In the genomic region with DNA sequence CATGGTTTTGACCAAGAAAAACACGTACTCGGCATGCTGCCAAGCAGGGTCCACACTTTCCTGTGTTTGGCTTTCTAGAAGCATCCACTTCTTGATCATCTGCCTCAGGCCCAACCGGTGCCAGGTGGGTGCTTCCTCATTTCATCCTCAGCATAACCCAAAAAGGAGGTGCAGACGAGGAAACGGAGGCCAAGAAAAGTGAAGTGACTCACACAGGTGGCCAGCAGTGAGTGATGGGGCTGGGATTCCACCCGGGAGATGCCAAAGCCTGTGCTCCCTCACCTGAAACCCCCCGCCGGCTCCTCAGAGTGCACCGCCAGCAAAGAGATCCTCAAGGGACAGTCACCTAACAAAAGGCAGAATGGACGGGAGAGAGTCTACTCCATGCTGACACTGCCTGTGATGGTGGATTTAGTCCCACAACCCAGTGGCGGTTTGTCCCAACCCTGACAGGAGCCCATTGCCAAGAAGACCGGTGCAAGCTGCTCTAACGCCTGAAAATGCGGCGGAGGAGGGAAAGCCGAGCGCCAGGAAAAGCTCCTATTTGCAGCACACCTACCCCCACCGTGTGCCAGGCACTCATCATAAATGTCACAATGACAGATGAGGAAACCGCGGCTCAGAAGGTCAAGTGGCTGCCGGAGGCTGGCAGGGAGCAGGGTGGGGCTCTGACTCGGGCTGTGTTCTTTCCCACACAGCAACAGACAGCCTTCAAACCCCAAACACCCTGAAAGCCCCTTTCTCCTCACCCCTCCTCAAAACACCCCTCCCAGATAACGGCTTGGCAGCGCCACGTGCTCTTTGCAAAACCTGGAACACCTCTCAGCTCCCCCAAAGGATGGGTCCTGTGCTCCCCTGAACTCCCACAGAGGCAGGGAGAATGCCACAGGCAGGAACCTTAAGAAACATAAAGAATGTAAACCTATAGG, we compare ENCODE assay signal across 1 cellular context.
TF ChIP-seq lines count a peak whose summit lies in the region.

No MANE protein-coding gene starts in this region.

TF ChIP-seq in HEK293, 187 proteins besides CTCF, POLR2A, EP300 and RAD21 (continued from another document and continues in another):
- TF ChIP-seq ZNF776 (tag by site-specific recombination; IDR thresholded peaks at IDR 0.05; ENCODE audit: borderline replicate concordance) (no peak), ZNF416 (tag by site-specific recombination; IDR thresholded peaks at IDR 0.05) (no peak), ZNF350 (tag by site-specific recombination; IDR thresholded peaks at IDR 0.05) (no peak), TCF7L2 (IDR thresholded peaks at IDR 0.05; ENCODE audit: borderline replicate concordance, low read depth, low read length) (no peak), ZNF449 (tag by site-specific recombination; IDR thresholded peaks at IDR 0.05) (peak; percentile 27; the same call in 1 of the 2 replicates), ZNF140 (tag by site-specific recombination; IDR thresholded peaks at IDR 0.05) (no peak), BCL11A (tag by site-specific recombination; IDR thresholded peaks at IDR 0.05; ENCODE audit: low read depth) (0 out of 2 replicates have a peak, but pooled peaks have one; percentile 48), ZNF398 (tag by site-specific recombination; IDR thresholded peaks at IDR 0.05) (peak; percentile 83), ZNF132 (tag by site-specific recombination; IDR thresholded peaks at IDR 0.05; ENCODE audit: borderline replicate concordance) (no peak), ZNF311 (tag by site-specific recombination; IDR thresholded peaks at IDR 0.05; ENCODE audit: borderline replicate concordance) (no peak), SP3 (tag by site-specific recombination; IDR thresholded peaks at IDR 0.05) (no peak), ZNF658 (tag by site-specific recombination; IDR thresholded peaks at IDR 0.05) (no peak), ZNF280C (tag by site-specific recombination; IDR thresholded peaks at IDR 0.05) (no peak), SCRT1 (tag by site-specific recombination; IDR thresholded peaks at IDR 0.05; ENCODE audit: borderline replicate concordance) (peak; percentile 57; the same call in 1 of the 2 replicates), ZNF785 (tag by site-specific recombination; IDR thresholded peaks at IDR 0.05) (no peak), ZNF146 (tag by site-specific recombination; IDR thresholded peaks at IDR 0.05) (no peak), RBAK (tag by site-specific recombination; IDR thresholded peaks at IDR 0.05) (no peak), PRDM10 (tag by site-specific recombination; IDR thresholded peaks at IDR 0.05) (peak; percentile 50), ZBTB1 (tag by site-specific recombination; IDR thresholded peaks at IDR 0.05) (no peak), IKZF3 (tag by site-specific recombination; IDR thresholded peaks at IDR 0.05) (peak; percentile 91), GLIS1 (tag by site-specific recombination; IDR thresholded peaks at IDR 0.05) (peak; percentile 82), HOXC10 (CRISPR knock-in tag; IDR thresholded peaks at IDR 0.05) (no peak), ZNF580 (tag by site-specific recombination; IDR thresholded peaks at IDR 0.05) (peak; percentile 92), ZNF335 (tag by site-specific recombination; conservative IDR thresholded peaks at IDR 0.05) (peak; percentile 69), ZNF549 (tag by site-specific recombination; IDR thresholded peaks at IDR 0.05) (no peak), ZNF621 (tag by site-specific recombination; IDR thresholded peaks at IDR 0.05) (no peak), ZNF548 (tag by site-specific recombination; IDR thresholded peaks at IDR 0.05) (no peak)
- TF ChIP-seq, protein P1, sequence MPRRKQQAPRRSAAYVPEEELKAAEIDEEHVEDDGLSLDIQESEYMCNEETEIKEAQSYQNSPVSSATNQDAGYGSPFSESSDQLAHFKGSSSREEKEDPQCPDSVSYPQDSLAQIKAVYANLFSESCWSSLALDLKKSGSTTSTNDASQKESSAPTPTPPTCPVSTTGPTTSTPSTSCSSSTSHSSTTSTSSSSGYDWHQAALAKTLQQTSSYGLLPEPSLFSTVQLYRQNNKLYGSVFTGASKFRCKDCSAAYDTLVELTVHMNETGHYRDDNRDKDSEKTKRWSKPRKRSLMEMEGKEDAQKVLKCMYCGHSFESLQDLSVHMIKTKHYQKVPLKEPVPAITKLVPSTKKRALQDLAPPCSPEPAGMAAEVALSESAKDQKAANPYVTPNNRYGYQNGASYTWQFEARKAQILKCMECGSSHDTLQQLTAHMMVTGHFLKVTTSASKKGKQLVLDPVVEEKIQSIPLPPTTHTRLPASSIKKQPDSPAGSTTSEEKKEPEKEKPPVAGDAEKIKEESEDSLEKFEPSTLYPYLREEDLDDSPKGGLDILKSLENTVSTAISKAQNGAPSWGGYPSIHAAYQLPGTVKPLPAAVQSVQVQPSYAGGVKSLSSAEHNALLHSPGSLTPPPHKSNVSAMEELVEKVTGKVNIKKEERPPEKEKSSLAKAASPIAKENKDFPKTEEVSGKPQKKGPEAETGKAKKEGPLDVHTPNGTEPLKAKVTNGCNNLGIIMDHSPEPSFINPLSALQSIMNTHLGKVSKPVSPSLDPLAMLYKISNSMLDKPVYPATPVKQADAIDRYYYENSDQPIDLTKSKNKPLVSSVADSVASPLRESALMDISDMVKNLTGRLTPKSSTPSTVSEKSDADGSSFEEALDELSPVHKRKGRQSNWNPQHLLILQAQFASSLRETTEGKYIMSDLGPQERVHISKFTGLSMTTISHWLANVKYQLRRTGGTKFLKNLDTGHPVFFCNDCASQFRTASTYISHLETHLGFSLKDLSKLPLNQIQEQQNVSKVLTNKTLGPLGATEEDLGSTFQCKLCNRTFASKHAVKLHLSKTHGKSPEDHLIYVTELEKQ (tag by site-specific recombination; IDR thresholded peaks at IDR 0.05; ENCODE audit: borderline replicate concordance), result peak; percentile 92
- TF ChIP-seq, protein P2, sequence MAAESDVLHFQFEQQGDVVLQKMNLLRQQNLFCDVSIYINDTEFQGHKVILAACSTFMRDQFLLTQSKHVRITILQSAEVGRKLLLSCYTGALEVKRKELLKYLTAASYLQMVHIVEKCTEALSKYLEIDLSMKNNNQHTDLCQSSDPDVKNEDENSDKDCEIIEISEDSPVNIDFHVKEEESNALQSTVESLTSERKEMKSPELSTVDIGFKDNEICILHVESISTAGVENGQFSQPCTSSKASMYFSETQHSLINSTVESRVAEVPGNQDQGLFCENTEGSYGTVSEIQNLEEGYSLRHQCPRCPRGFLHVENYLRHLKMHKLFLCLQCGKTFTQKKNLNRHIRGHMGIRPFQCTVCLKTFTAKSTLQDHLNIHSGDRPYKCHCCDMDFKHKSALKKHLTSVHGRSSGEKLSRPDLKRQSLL (tag by site-specific recombination; IDR thresholded peaks at IDR 0.05), result no peak
- TF ChIP-seq, protein P3, sequence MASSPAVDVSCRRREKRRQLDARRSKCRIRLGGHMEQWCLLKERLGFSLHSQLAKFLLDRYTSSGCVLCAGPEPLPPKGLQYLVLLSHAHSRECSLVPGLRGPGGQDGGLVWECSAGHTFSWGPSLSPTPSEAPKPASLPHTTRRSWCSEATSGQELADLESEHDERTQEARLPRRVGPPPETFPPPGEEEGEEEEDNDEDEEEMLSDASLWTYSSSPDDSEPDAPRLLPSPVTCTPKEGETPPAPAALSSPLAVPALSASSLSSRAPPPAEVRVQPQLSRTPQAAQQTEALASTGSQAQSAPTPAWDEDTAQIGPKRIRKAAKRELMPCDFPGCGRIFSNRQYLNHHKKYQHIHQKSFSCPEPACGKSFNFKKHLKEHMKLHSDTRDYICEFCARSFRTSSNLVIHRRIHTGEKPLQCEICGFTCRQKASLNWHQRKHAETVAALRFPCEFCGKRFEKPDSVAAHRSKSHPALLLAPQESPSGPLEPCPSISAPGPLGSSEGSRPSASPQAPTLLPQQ (tag by site-specific recombination; IDR thresholded peaks at IDR 0.05), result peak; percentile 56
- TF ChIP-seq, protein P4, sequence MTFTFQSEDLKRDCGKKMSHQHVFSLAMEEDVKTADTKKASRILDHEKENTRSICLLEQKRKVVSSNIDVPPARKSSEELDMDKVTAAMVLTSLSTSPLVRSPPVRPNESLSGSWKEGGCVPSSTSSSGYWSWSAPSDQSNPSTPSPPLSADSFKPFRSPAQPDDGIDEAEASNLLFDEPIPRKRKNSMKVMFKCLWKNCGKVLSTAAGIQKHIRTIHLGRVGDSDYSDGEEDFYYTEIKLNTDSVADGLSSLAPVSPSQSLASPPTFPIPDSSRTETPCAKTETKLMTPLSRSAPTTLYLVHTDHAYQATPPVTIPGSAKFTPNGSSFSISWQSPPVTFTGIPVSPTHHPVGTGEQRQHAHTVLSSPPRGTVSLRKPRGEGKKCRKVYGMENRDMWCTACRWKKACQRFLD (tag by site-specific recombination; IDR thresholded peaks at IDR 0.05), result no peak
- TF ChIP-seq, protein P5, sequence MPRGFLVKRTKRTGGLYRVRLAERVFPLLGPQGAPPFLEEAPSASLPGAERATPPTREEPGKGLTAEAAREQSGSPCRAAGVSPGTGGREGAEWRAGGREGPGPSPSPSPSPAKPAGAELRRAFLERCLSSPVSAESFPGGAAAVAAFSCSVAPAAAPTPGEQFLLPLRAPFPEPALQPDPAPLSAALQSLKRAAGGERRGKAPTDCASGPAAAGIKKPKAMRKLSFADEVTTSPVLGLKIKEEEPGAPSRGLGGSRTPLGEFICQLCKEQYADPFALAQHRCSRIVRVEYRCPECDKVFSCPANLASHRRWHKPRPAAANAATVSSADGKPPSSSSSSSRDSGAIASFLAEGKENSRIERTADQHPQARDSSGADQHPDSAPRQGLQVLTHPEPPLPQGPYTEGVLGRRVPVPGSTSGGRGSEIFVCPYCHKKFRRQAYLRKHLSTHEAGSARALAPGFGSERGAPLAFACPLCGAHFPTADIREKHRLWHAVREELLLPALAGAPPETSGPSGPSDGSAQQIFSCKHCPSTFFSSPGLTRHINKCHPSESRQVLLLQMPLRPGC (tag by site-specific recombination; IDR thresholded peaks at IDR 0.05), result peak; percentile 52; the same call in 1 of the 2 replicates
